14 cellular contexts compared by ENCODE assay signal in genomic region chr12:85531345-85531744, GRCh38.
A peak's percentile ranks its signal among the peaks of the same experiment; 100 is the strongest.
DNase-seq lines count a peak whose midpoint lies in the region; ATAC-seq, FAIRE-seq and TF ChIP-seq lines count a peak whose summit lies in the region.
"Had no signal": no experiment of that assay in that cellular context is flagged by ENCODE, and none has a peak within 500 bp of the region (broad histone marks: within the 10 kb centered on the region; RNA-seq: fewer than 3 reads in every experiment).

No MANE protein-coding gene starts in this region.

- H3K9me3 ChIP-seq in trophoblast cell (ENCODE audit: insufficient read depth, low read depth, low read length): no peaks in the 10 kb centered on the region

- H3K27ac ChIP-seq in trophoblast cell (ENCODE audit: low read depth, low read length): no peak overlapping the region

- DNase-seq in GM12891 (ENCODE audit: insufficient read length, low spot score) (no peak), trophoblast cell (no peak), NCI-H524 treated with DMSO at 0.1 percent for 48 hours (lab: John Stamatoyannopoulos, UW) (no peak), middle frontal gyrus (ENCODE audit: extremely low spot score, low spot score) (no peak)
- DNase-seq in activated naive CD4-positive, alpha-beta T cell treated with Interleukin-2 at 50 U/mL for 16 hours: no peak
- DNase-seq: activated CD8-positive, alpha-beta memory T cell treated with anti-CD3 and anti-CD28 coated beads, Interleukin-2, amount 10 ng/mL, durations not matched to agents 7 days and 5 days; glutamatergic neuron; NCI-H1694 treated with DMSO at 0.1 percent for 48 hours; nucleus accumbens; PC-3; stimulated activated naive B cell treated with anti-CD40 and anti-IgM and Interleukin-4, amounts not matched to agents 10 μg/mL and 1 μg/mL and 100 μg/mL, for 72 hours had no signal

- H4K8ac ChIP-seq in trophoblast cell (ENCODE audit: low read depth, low read length): no peak overlapping the region

- no peaks in the 10 kb centered on the region for H3K4me1 ChIP-seq in trophoblast cell (ENCODE audit: control insufficient read depth in 1 of 2, insufficient read depth in 2 of 2, low read length in 2 of 2)

- H2BK12ac ChIP-seq in trophoblast cell (ENCODE audit: low read length): no peak overlapping the region

- no peak for TF ChIP-seq POLR2A in GM12891 (IDR thresholded peaks at IDR 0.05; ENCODE audit: low read depth, low read length)

- WGBS in trophoblast cell (ENCODE audit: extremely low coverage, insufficient coverage, insufficient read length): no CpG with 5 or more reads among the region's 1 CpG

- ATAC-seq in GM19372 (IDR thresholded peaks at IDR 0.05; ENCODE audit: low read depth, unreplicated experiment) (peak; percentile 87), HG02642 (IDR thresholded peaks at IDR 0.05; ENCODE audit: poor library complexity, unreplicated experiment) (peak; percentile 93), HG03342 (IDR thresholded peaks at IDR 0.05; ENCODE audit: unreplicated experiment) (peak; percentile 97)
- ATAC-seq: activated CD8-positive, alpha-beta memory T cell treated with anti-CD3 and anti-CD28 coated beads, Interleukin-2, amount 10 ng/mL, durations not matched to agents 7 days and 5 days; PC-3; stimulated activated naive B cell treated with anti-CD40 and anti-IgM and Interleukin-4, amounts not matched to agents 10 μg/mL and 1 μg/mL and 100 μg/mL, for 72 hours had no signal

- H3K9ac ChIP-seq in trophoblast cell (ENCODE audit: low read length): no peak overlapping the region

- no peaks in the 10 kb centered on the region for H3K79me1 ChIP-seq in trophoblast cell (ENCODE audit: low read length)

- H3K4ac ChIP-seq in trophoblast cell (ENCODE audit: low read depth, low read length): no peak overlapping the region

- no peaks in the 10 kb centered on the region for H3K36me3 ChIP-seq in trophoblast cell (ENCODE audit: control insufficient read depth in 1 of 2, insufficient read depth in 2 of 2, low read length in 2 of 2)

- H2AK5ac ChIP-seq in trophoblast cell (ENCODE audit: low read length): no peak overlapping the region

- H3K4me2 ChIP-seq in trophoblast cell (ENCODE audit: low read length): no peak overlapping the region

- H4K91ac ChIP-seq in trophoblast cell (ENCODE audit: low read depth, low read length): no peak overlapping the region

- peak; percentile 75 for FAIRE-seq in GM12891 (lab: Jason Lieb, UNC)

- no peak overlapping the region for H2AFZ ChIP-seq in trophoblast cell (ENCODE audit: insufficient read depth, low read length, poor library complexity)

- no peaks in the 10 kb centered on the region for H3K79me2 ChIP-seq in trophoblast cell (ENCODE audit: control insufficient read depth, insufficient read depth, low read length, poor library complexity)

- H4K12ac ChIP-seq in trophoblast cell (ENCODE audit: low read depth, low read length): no peak overlapping the region

- no peaks in the 10 kb centered on the region for H3K27me3 ChIP-seq in trophoblast cell (ENCODE audit: insufficient read depth, low read length)

- no peak overlapping the region for H3K18ac ChIP-seq in trophoblast cell (ENCODE audit: low read length)

- H3K4me3 ChIP-seq in trophoblast cell (ENCODE audit: low read depth, low read length): no peak overlapping the region

- no peak overlapping the region for H3K14ac ChIP-seq in trophoblast cell (ENCODE audit: low read length)

- H3K23ac ChIP-seq in trophoblast cell (ENCODE audit: low read length): no peak overlapping the region

- H2BK120ac ChIP-seq in trophoblast cell (ENCODE audit: insufficient read depth, low read length, poor library complexity): no peak overlapping the region

- no peak overlapping the region for H2BK5ac ChIP-seq in trophoblast cell (ENCODE audit: low read depth, low read length, poor library complexity)

TF ChIP-seq in GM12891, 5 proteins besides CTCF, POLR2A, EP300 and RAD21:
- no peak for TF ChIP-seq TAF1 (IDR thresholded peaks at IDR 0.05; ENCODE audit: low read depth, low read length)
- no peak for TF ChIP-seq POU2F2 (IDR thresholded peaks at IDR 0.05; ENCODE audit: low read depth, low read length)
